ENCODE assay signal across 1 cellular context in the genomic region with DNA sequence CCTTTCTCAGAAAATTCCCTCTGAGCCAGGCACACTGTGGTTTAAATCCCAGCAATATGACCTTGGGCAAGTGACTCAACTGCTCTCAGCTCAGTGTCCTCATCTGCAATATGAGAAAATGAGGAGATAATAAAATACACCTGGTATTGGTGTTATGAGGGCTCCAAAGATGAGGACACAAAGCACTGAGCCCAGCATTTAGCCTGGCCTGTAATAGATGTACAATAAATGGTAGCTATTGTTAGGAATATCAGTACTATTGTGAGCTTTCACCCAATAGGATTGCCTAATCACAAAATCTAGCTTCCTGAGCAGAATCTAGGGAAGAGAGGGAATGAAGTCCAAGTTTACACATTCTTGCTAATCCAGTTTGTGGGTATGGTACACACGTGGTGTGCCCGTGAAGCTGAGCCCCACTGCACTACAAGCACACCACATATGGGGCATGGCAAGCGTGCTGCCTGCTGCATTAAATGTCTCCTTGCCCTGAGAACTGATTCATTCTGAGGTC.
A peak's percentile ranks its signal among the peaks of the same experiment; 100 is the strongest.
TF ChIP-seq lines count a peak whose summit lies in the region.

No MANE protein-coding gene starts in this region.

TF ChIP-seq in HepG2, 621 proteins besides CTCF, POLR2A, EP300 and RAD21 (continued from another document and continues in another):
- TF ChIP-seq XRCC5 (optimal IDR thresholded peaks at IDR 0.05; ENCODE audit: low read length) (no peak), ZNF878 (CRISPR knock-in tag; IDR thresholded peaks at IDR 0.05) (no peak), TEAD2 (CRISPR knock-in tag; IDR thresholded peaks at IDR 0.05) (no peak), ZKSCAN5 (CRISPR knock-in tag; IDR thresholded peaks at IDR 0.05) (no peak), POLR2AphosphoS2 (IDR thresholded peaks at IDR 0.05; ENCODE audit: low read depth, low read length) (no peak), MED13 (CRISPR knock-in tag; IDR thresholded peaks at IDR 0.05) (no peak), ASH2L (IDR thresholded peaks at IDR 0.05; ENCODE audit: insufficient read length, low read depth, low read length) (peak; percentile 40), MBNL3 (CRISPR knock-in tag; conservative IDR thresholded peaks at IDR 0.05) (no peak), ZFP37 (CRISPR knock-in tag; IDR thresholded peaks at IDR 0.05; ENCODE audit: borderline replicate concordance) (peak; percentile 79), ARID2 (CRISPR knock-in tag; IDR thresholded peaks at IDR 0.05; ENCODE audit: borderline replicate concordance) (no peak), REXO4 (CRISPR knock-in tag; IDR thresholded peaks at IDR 0.05; ENCODE audit: borderline replicate concordance) (no peak), TEAD3 (CRISPR knock-in tag; optimal IDR thresholded peaks at IDR 0.05; ENCODE audit: borderline replicate concordance) (peak; percentile 96), STAG1 (CRISPR knock-in tag; IDR thresholded peaks at IDR 0.05) (no peak), TGIF2 (CRISPR knock-in tag; IDR thresholded peaks at IDR 0.05) (no peak), ETV6 (CRISPR knock-in tag; conservative IDR thresholded peaks at IDR 0.05) (0 out of 2 replicates have a peak, but pooled peaks have one; percentile 32), NFE2L1 (CRISPR knock-in tag; IDR thresholded peaks at IDR 0.05; ENCODE audit: borderline replicate concordance) (no peak), ZNF383 (CRISPR knock-in tag; IDR thresholded peaks at IDR 0.05; ENCODE audit: borderline replicate concordance) (no peak), ISL2 (CRISPR knock-in tag; IDR thresholded peaks at IDR 0.05) (peak; percentile 74), MED8 (CRISPR knock-in tag; IDR thresholded peaks at IDR 0.05; ENCODE audit: insufficient replicate concordance) (no peak)
- TF ChIP-seq, protein P1, sequence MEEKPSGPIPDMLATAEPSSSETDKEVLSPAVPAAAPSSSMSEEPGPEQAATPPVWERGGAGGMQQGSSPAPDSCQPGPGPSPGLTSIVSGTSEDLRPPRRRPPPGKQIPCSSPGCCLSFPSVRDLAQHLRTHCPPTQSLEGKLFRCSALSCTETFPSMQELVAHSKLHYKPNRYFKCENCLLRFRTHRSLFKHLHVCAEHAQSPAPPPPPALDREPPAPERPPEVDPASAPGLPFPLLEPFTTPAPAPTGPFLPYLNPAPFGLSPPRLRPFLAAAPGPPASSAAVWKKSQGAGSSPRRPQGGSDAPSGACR (CRISPR knock-in tag; IDR thresholded peaks at IDR 0.05), result peak; percentile 82
- TF ChIP-seq, protein P2, sequence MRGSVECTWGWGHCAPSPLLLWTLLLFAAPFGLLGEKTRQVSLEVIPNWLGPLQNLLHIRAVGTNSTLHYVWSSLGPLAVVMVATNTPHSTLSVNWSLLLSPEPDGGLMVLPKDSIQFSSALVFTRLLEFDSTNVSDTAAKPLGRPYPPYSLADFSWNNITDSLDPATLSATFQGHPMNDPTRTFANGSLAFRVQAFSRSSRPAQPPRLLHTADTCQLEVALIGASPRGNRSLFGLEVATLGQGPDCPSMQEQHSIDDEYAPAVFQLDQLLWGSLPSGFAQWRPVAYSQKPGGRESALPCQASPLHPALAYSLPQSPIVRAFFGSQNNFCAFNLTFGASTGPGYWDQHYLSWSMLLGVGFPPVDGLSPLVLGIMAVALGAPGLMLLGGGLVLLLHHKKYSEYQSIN (CRISPR knock-in tag; IDR thresholded peaks at IDR 0.05; ENCODE audit: borderline replicate concordance), result no peak
- TF ChIP-seq, protein P3, sequence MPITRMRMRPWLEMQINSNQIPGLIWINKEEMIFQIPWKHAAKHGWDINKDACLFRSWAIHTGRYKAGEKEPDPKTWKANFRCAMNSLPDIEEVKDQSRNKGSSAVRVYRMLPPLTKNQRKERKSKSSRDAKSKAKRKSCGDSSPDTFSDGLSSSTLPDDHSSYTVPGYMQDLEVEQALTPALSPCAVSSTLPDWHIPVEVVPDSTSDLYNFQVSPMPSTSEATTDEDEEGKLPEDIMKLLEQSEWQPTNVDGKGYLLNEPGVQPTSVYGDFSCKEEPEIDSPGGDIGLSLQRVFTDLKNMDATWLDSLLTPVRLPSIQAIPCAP (CRISPR knock-in tag; IDR thresholded peaks at IDR 0.05; ENCODE audit: low read depth), result no peak
- TF ChIP-seq, protein P4, sequence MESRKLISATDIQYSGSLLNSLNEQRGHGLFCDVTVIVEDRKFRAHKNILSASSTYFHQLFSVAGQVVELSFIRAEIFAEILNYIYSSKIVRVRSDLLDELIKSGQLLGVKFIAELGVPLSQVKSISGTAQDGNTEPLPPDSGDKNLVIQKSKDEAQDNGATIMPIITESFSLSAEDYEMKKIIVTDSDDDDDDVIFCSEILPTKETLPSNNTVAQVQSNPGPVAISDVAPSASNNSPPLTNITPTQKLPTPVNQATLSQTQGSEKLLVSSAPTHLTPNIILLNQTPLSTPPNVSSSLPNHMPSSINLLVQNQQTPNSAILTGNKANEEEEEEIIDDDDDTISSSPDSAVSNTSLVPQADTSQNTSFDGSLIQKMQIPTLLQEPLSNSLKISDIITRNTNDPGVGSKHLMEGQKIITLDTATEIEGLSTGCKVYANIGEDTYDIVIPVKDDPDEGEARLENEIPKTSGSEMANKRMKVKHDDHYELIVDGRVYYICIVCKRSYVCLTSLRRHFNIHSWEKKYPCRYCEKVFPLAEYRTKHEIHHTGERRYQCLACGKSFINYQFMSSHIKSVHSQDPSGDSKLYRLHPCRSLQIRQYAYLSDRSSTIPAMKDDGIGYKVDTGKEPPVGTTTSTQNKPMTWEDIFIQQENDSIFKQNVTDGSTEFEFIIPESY (CRISPR knock-in tag; IDR thresholded peaks at IDR 0.05), result peak; percentile 61
- TF ChIP-seq, protein P5, sequence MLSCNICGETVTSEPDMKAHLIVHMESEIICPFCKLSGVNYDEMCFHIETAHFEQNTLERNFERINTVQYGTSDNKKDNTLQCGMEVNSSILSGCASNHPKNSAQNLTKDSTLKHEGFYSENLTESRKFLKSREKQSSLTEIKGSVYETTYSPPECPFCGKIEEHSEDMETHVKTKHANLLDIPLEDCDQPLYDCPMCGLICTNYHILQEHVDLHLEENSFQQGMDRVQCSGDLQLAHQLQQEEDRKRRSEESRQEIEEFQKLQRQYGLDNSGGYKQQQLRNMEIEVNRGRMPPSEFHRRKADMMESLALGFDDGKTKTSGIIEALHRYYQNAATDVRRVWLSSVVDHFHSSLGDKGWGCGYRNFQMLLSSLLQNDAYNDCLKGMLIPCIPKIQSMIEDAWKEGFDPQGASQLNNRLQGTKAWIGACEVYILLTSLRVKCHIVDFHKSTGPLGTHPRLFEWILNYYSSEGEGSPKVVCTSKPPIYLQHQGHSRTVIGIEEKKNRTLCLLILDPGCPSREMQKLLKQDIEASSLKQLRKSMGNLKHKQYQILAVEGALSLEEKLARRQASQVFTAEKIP (CRISPR knock-in tag; IDR thresholded peaks at IDR 0.05; ENCODE audit: borderline replicate concordance), result no peak
- TF ChIP-seq, protein P6, sequence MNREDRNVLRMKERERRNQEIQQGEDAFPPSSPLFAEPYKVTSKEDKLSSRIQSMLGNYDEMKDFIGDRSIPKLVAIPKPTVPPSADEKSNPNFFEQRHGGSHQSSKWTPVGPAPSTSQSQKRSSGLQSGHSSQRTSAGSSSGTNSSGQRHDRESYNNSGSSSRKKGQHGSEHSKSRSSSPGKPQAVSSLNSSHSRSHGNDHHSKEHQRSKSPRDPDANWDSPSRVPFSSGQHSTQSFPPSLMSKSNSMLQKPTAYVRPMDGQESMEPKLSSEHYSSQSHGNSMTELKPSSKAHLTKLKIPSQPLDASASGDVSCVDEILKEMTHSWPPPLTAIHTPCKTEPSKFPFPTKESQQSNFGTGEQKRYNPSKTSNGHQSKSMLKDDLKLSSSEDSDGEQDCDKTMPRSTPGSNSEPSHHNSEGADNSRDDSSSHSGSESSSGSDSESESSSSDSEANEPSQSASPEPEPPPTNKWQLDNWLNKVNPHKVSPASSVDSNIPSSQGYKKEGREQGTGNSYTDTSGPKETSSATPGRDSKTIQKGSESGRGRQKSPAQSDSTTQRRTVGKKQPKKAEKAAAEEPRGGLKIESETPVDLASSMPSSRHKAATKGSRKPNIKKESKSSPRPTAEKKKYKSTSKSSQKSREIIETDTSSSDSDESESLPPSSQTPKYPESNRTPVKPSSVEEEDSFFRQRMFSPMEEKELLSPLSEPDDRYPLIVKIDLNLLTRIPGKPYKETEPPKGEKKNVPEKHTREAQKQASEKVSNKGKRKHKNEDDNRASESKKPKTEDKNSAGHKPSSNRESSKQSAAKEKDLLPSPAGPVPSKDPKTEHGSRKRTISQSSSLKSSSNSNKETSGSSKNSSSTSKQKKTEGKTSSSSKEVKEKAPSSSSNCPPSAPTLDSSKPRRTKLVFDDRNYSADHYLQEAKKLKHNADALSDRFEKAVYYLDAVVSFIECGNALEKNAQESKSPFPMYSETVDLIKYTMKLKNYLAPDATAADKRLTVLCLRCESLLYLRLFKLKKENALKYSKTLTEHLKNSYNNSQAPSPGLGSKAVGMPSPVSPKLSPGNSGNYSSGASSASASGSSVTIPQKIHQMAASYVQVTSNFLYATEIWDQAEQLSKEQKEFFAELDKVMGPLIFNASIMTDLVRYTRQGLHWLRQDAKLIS (CRISPR knock-in tag; IDR thresholded peaks at IDR 0.05), result no peak
- TF ChIP-seq, protein P7, sequence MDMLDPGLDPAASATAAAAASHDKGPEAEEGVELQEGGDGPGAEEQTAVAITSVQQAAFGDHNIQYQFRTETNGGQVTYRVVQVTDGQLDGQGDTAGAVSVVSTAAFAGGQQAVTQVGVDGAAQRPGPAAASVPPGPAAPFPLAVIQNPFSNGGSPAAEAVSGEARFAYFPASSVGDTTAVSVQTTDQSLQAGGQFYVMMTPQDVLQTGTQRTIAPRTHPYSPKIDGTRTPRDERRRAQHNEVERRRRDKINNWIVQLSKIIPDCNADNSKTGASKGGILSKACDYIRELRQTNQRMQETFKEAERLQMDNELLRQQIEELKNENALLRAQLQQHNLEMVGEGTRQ (IDR thresholded peaks at IDR 0.05; ENCODE audit: low read depth, low read length), result no peak
- TF ChIP-seq, protein P7 (CRISPR knock-in tag; IDR thresholded peaks at IDR 0.05; ENCODE audit: borderline replicate concordance), result peak; percentile 59; the same call in 1 of the 2 replicates
- TF ChIP-seq, protein P8, sequence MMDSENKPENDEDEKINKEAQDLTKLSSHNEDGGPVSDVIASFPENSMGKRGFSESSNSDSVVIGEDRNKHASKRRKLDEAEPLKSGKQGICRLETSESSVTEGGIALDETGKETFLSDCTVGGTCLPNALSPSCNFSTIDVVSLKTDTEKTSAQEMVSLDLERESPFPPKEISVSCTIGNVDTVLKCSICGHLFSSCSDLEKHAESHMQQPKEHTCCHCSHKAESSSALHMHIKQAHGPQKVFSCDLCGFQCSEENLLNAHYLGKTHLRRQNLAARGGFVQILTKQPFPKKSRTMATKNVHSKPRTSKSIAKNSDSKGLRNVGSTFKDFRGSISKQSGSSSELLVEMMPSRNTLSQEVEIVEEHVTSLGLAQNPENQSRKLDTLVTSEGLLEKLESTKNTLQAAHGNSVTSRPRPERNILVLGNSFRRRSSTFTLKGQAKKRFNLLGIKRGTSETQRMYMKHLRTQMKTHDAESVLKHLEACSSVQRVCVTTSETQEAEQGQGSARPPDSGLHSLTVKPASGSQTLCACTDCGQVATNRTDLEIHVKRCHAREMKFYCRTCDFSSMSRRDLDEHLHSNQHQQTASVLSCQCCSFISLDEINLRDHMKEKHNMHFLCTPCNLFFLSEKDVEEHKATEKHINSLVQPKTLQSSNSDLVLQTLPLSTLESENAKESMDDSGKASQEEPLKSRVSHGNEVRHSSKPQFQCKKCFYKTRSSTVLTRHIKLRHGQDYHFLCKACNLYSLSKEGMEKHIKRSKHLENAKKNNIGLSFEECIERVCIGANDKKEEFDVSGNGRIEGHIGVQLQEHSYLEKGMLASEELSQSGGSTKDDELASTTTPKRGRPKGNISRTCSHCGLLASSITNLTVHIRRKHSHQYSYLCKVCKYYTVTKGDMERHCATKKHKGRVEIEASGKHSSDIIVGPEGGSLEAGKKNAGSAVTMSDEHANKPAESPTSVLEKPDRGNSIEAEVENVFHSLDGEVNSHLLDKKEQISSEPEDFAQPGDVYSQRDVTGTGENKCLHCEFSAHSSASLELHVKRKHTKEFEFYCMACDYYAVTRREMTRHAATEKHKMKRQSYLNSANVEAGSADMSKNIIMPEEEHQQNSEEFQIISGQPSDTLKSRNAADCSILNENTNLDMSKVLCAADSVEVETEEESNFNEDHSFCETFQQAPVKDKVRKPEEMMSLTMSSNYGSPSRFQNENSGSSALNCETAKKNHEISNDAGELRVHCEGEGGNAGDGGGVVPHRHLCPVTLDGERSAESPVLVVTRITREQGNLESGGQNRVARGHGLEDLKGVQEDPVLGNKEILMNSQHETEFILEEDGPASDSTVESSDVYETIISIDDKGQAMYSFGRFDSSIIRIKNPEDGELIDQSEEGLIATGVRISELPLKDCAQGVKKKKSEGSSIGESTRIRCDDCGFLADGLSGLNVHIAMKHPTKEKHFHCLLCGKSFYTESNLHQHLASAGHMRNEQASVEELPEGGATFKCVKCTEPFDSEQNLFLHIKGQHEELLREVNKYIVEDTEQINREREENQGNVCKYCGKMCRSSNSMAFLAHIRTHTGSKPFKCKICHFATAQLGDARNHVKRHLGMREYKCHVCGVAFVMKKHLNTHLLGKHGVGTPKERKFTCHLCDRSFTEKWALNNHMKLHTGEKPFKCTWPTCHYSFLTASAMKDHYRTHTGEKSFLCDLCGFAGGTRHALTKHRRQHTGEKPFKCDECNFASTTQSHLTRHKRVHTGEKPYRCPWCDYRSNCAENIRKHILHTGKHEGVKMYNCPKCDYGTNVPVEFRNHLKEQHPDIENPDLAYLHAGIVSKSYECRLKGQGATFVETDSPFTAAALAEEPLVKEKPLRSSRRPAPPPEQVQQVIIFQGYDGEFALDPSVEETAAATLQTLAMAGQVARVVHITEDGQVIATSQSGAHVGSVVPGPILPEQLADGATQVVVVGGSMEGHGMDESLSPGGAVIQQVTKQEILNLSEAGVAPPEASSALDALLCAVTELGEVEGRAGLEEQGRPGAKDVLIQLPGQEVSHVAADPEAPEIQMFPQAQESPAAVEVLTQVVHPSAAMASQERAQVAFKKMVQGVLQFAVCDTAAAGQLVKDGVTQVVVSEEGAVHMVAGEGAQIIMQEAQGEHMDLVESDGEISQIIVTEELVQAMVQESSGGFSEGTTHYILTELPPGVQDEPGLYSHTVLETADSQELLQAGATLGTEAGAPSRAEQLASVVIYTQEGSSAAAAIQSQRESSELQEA (CRISPR knock-in tag; IDR thresholded peaks at IDR 0.05; ENCODE audit: not compliant biosample characterization), result no peak
